In genomic region chr12:33438890-33439586, GRCh38 we compare ENCODE assay signal across 1 cellular context.
TF ChIP-seq lines count a peak whose summit lies in the region.

No MANE protein-coding gene starts in this region.

TF ChIP-seq in K562, 482 proteins besides CTCF, POLR2A, EP300 and RAD21 (continued from another document):
- TF ChIP-seq TBL1XR1 (IDR thresholded peaks at IDR 0.05; ENCODE audit: low read length in 2 of 2) (no peak), UBTF (IDR thresholded peaks at IDR 0.05; ENCODE audit: borderline replicate concordance in 1 of 2, low read depth in 2 of 2, low read length in 2 of 2) (peak in 1 of 2 experiments; percentile 5; a peak in 1 of 4 replicates), ID3 (CRISPR knock-in tag; IDR thresholded peaks at IDR 0.05) (no peak), ID3 (tag; IDR thresholded peaks at IDR 0.05) (no peak), PHB (CRISPR knock-in tag; IDR thresholded peaks at IDR 0.05) (no peak), RBBP5 (IDR thresholded peaks at IDR 0.05; ENCODE audit: borderline replicate concordance, insufficient read depth, low read length, poor library complexity, severe bottlenecking) (peak; percentile 95), FIP1L1 (IDR thresholded peaks at IDR 0.05; ENCODE audit: low read depth, low read length, poor library complexity, severe bottlenecking) (peak; percentile 21), POLR2G (IDR thresholded peaks at IDR 0.05; ENCODE audit: low read depth, low read length) (peak; percentile 10; the same call in 1 of the 2 replicates), CREB3L1 (IDR thresholded peaks at IDR 0.05; ENCODE audit: borderline replicate concordance, low read depth) (no peak), HNRNPLL (IDR thresholded peaks at IDR 0.05; ENCODE audit: low read depth, low read length, poor library complexity, severe bottlenecking) (peak; percentile 11), NFRKB (IDR thresholded peaks at IDR 0.05; ENCODE audit: low read depth) (0 out of 2 replicates have a peak, but pooled peaks have one; percentile 43), IRF2 (CRISPR knock-in tag; IDR thresholded peaks at IDR 0.05) (0 out of 2 replicates have a peak, but pooled peaks have one; percentile 59), CEBPZ (IDR thresholded peaks at IDR 0.05; ENCODE audit: borderline replicate concordance, low read depth, low read length) (no peak), ZZZ3 (IDR thresholded peaks at IDR 0.05) (no peak), ELF4 (CRISPR knock-in tag; IDR thresholded peaks at IDR 0.05) (no peak), FOXK1 (CRISPR knock-in tag; IDR thresholded peaks at IDR 0.05; ENCODE audit: borderline replicate concordance) (0 out of 2 replicates have a peak, but pooled peaks have one; percentile 43), NR3C1 (CRISPR knock-in tag; IDR thresholded peaks at IDR 0.05) (peak; percentile 29; the same call in 1 of the 2 replicates), ELK3 (CRISPR knock-in tag; IDR thresholded peaks at IDR 0.05) (no peak)
